8 cellular contexts compared by ENCODE assay signal in genomic region chr17:43211123-43211479, GRCh38. TPM values are rescaled to one million over a fixed set of nuclear protein-coding genes. Genes with fewer than 3 reads are reported as not detected.
DNase-seq lines count a peak whose midpoint lies in the region; ATAC-seq and TF ChIP-seq lines count a peak whose summit lies in the region.

No MANE protein-coding gene starts in this region.

- H4K20me1 ChIP-seq in HCT116 (ENCODE audit: insufficient read depth) (no peaks in the 10 kb centered on the region), smooth muscle cell (ENCODE audit: low read depth) (no peaks in the 10 kb centered on the region)

- ATAC-seq in HCT116 (no peak), GM21423 (IDR thresholded peaks at IDR 0.05; ENCODE audit: unreplicated experiment) (no peak)

- H3K4me3 ChIP-seq in HCT116 (replicated peaks in 1 of 2; ENCODE audit: low read depth in 1 of 2, low read length in 2 of 2): peak overlapping the region; percentile 63 to 78
- H3K4me3 ChIP-seq in smooth muscle cell: peak overlapping the region; percentile 75

- H3K4me3 Mint-ChIP-seq in activated CD4-positive, alpha-beta memory T cell treated with anti-CD3 and anti-CD28 coated beads for 36 hours: peak overlapping the region; percentile 88
- H3K4me3 Mint-ChIP-seq in glutamatergic neuron (ENCODE audit: unreplicated experiment): peak overlapping the region; percentile 94

- H3K27ac ChIP-seq in HCT116 (ENCODE audit: low read depth, low read length) (peak overlapping the region; percentile 64), smooth muscle cell (ENCODE audit: low read depth) (peak overlapping the region; percentile 87)

- no peak for DNase-seq in HCT116 (ENCODE audit: low read depth, low spot score)
- DNase-seq in activated CD4-positive, alpha-beta memory T cell treated with anti-CD3 and anti-CD28 coated beads for 36 hours: no peak
- DNase-seq in glutamatergic neuron: no peak
- no peak for DNase-seq in smooth muscle cell (lab: John Stamatoyannopoulos, UW; ENCODE audit: unreplicated experiment)
- DNase-seq in T-helper 9 cell: no peak
- DNase-seq in activated CD4-positive, alpha-beta T cell treated with anti-CD3 and anti-CD28 coated beads for 1 hour: no peak
- DNase-seq in NCI-H774 (lab: John Stamatoyannopoulos, UW): no peak

- POLR2A ChIA-PET in HCT116 (lab: Charles Lee): interaction anchor here (0.9 to 4.0 kb wide), 6 partner anchors 9 to 187 kb away, joined by 4 to 33 read pairs (median 5); no protein-coding TSS in a partner anchor
- POLR2A ChIA-PET in activated CD4-positive, alpha-beta memory T cell treated with anti-CD3 and anti-CD28 coated beads for 36 hours (lab: Charles Lee): interaction anchor here (0.7 to 4.5 kb wide), 7 partner anchors 11 to 157 kb away, joined by 3 to 64 read pairs (median 7); partner anchors contain the start of genes BRCA1 and NBR1

- no peaks in the 10 kb centered on the region for H3K9me3 Mint-ChIP-seq in activated CD4-positive, alpha-beta memory T cell treated with anti-CD3 and anti-CD28 coated beads for 36 hours
- H3K9me3 Mint-ChIP-seq in glutamatergic neuron (ENCODE audit: unreplicated experiment): peaks cover 3% of the 10 kb centered on the region

- H3K4me1 ChIP-seq in HCT116 (ENCODE audit: control insufficient read depth in 1 of 2, insufficient read depth in 2 of 2, low read length in 2 of 2): peaks cover 6 to 19% of the 10 kb centered on the region in 2 experiments; a peak in 2 of 4 replicates
- H3K4me1 ChIP-seq in smooth muscle cell (ENCODE audit: low read depth): peaks cover 15% of the 10 kb centered on the region

- H3K9ac ChIP-seq in HCT116 (ENCODE audit: low read length) (peak overlapping the region; percentile 76), smooth muscle cell (ENCODE audit: low read depth) (peak overlapping the region; percentile 74)

- no peak for TF ChIP-seq RAD21 in HCT116 (IDR thresholded peaks at IDR 0.05; ENCODE audit: low read depth)

- WGBS in smooth muscle cell (ENCODE audit: low lambda C conversion rate): 69% methylated on average over 2 of the region's 2 CpGs

- RAD21 ChIA-PET in HCT116 (lab: Charles Lee; ENCODE audit: low non-redundant PET in 1 of 2, low total read pairs in 2 of 2, uncharacterized antibody in 2 of 2, unreplicated experiment in 2 of 2): no interaction called here

- no peak for TF ChIP-seq POLR2A in HCT116 (IDR thresholded peaks at IDR 0.05; ENCODE audit: borderline replicate concordance, extremely low read depth, insufficient read depth, insufficient read length)

- H3K79me2 ChIP-seq in HCT116 (ENCODE audit: insufficient read depth, low read length) (no peaks in the 10 kb centered on the region), smooth muscle cell (ENCODE audit: low read depth) (no peaks in the 10 kb centered on the region)

- H3K9me3 ChIP-seq in HCT116 (ENCODE audit: control insufficient read depth in 1 of 2, insufficient read depth in 1 of 2, low read depth in 1 of 2, low read length in 2 of 2) (no peaks in the 10 kb centered on the region), smooth muscle cell (replicated peaks; ENCODE audit: low read depth) (no peaks in the 10 kb centered on the region)

- TSS peak; percentile 91 for BruUV-seq in HCT116 (replicated peaks; lab: Mats Ljungman, UMichigan)

- H3K27ac Mint-ChIP-seq in activated CD4-positive, alpha-beta memory T cell treated with anti-CD3 and anti-CD28 coated beads for 36 hours: peak overlapping the region; percentile 82
- no peak overlapping the region for H3K27ac Mint-ChIP-seq in glutamatergic neuron (ENCODE audit: unreplicated experiment)

- H3K36me3 Mint-ChIP-seq in activated CD4-positive, alpha-beta memory T cell treated with anti-CD3 and anti-CD28 coated beads for 36 hours: peaks cover 27% of the 10 kb centered on the region
- H3K36me3 Mint-ChIP-seq in glutamatergic neuron (ENCODE audit: unreplicated experiment): no peaks in the 10 kb centered on the region

- intact Hi-C loops in HCT116 (cut with micrococcal nuclease): no loop called here
- intact Hi-C loops in activated CD4-positive, alpha-beta memory T cell treated with anti-CD3 and anti-CD28 coated beads for 36 hours (cut with micrococcal nuclease): loop anchor here (1.0 to 10.0 kb wide), 4 partner anchors 40 to 274 kb away; partner anchors contain the start of genes BRCA1, DHX8, NBR1 and VAT1

- no peaks in the 10 kb centered on the region for H3K9me2 ChIP-seq in HCT116 (ENCODE audit: insufficient read depth)

- peaks cover 19% of the 10 kb centered on the region for H3F3A ChIP-seq in smooth muscle cell (ENCODE audit: low read depth)

- peaks cover 27% of the 10 kb centered on the region for H3K4me1 Mint-ChIP-seq in activated CD4-positive, alpha-beta memory T cell treated with anti-CD3 and anti-CD28 coated beads for 36 hours (ENCODE audit: low read depth)
- H3K4me1 Mint-ChIP-seq in glutamatergic neuron (ENCODE audit: low read depth, unreplicated experiment): peaks cover 13% of the 10 kb centered on the region

- peak overlapping the region; percentile 73 for H3K4me2 ChIP-seq in HCT116 (ENCODE audit: low read length)
- peak overlapping the region; percentile 88 for H3K4me2 ChIP-seq in smooth muscle cell

- H3K36me3 ChIP-seq in HCT116 (ENCODE audit: control insufficient read depth in 1 of 2, insufficient read depth in 2 of 2, low read length in 2 of 2) (no peaks in the 10 kb centered on the region), smooth muscle cell (ENCODE audit: low read depth) (peaks cover 4% of the 10 kb centered on the region)

- H3K27me3 Mint-ChIP-seq in activated CD4-positive, alpha-beta memory T cell treated with anti-CD3 and anti-CD28 coated beads for 36 hours: no peaks in the 10 kb centered on the region
- no peaks in the 10 kb centered on the region for H3K27me3 Mint-ChIP-seq in glutamatergic neuron (ENCODE audit: unreplicated experiment)

- no peak for TF ChIP-seq CTCF in HCT116 (IDR thresholded peaks at IDR 0.05 in 2 of 3, conservative IDR thresholded peaks at IDR 0.05 in 1 of 3; ENCODE audit: borderline replicate concordance in 1 of 3, insufficient read depth in 1 of 3, low read depth in 2 of 3, low read length in 2 of 3)
- no peak for TF ChIP-seq CTCF in glutamatergic neuron (IDR thresholded peaks at IDR 0.05; ENCODE audit: partially characterized antibody, unreplicated experiment)
- TF ChIP-seq CTCF in smooth muscle cell (IDR thresholded peaks at IDR 0.05; ENCODE audit: borderline replicate concordance, insufficient read depth, poor library complexity, severe bottlenecking): no peak

- no peaks in the 10 kb centered on the region for H3K27me3 ChIP-seq in HCT116 (ENCODE audit: insufficient read depth, low read length)
- H3K27me3 ChIP-seq in smooth muscle cell (ENCODE audit: low read depth): no peaks in the 10 kb centered on the region

- CTCF ChIA-PET in HCT116 (lab: Charles Lee): no interaction called here
- CTCF ChIA-PET in activated CD4-positive, alpha-beta memory T cell treated with anti-CD3 and anti-CD28 coated beads for 36 hours (lab: Charles Lee): interaction anchor here (0.7 to 2.3 kb wide), 7 partner anchors 8 to 104 kb away, joined by 3 to 9 read pairs (median 4); partner anchors contain the start of genes BRCA1 and NBR1

- H2AFZ ChIP-seq in HCT116 (ENCODE audit: low read depth, low read length, poor library complexity, severe bottlenecking) (peak overlapping the region; percentile 28), smooth muscle cell (ENCODE audit: low read depth) (peak overlapping the region; percentile 89)

TF ChIP-seq in HCT116, 20 proteins besides CTCF, POLR2A, EP300 and RAD21 (continues in another document):
- TF ChIP-seq EGR1 (IDR thresholded peaks at IDR 0.05; ENCODE audit: low read depth) (no peak), POLR2AphosphoS5 (IDR thresholded peaks at IDR 0.05; ENCODE audit: low read depth, low read length) (no peak), JUND (IDR thresholded peaks at IDR 0.05) (no peak), ZNF274 (IDR thresholded peaks at IDR 0.05; ENCODE audit: low read depth, low read length) (no peak), EZH2phosphoT487 (IDR thresholded peaks at IDR 0.05; ENCODE audit: borderline replicate concordance) (no peak), EZH2 (IDR thresholded peaks at IDR 0.05) (no peak), TCF7L2 (IDR thresholded peaks at IDR 0.05; ENCODE audit: borderline replicate concordance, extremely low read depth, insufficient read depth, insufficient read length) (no peak)

RNA-seq across cellular contexts. Expression of gene TMEM106A, which starts 0.6 kb away (rescaled TPM):
- total RNA-seq in HCT116 (2021; ENCODE audit: unreplicated experiment) (3.5 TPM), glutamatergic neuron (ENCODE audit: unreplicated experiment) (2.3 TPM), smooth muscle cell (5.8 and 14.3 TPM in 2 replicates)
- 1.9 and 2.3 TPM in 2 replicates for polyA plus RNA-seq in HCT116 (2012)
- total RNA-seq in activated CD4-positive, alpha-beta memory T cell treated with anti-CD3 and anti-CD28 coated beads for 36 hours: 10 to 100 TPM; 10.1 to 10.4 TPM
- 4.6 and 10.4 TPM in 2 replicates for polyA plus RNA-seq in smooth muscle cell

RNA-seq across cellular contexts. Expression of gene CCDC200, which starts 17.3 kb away (rescaled TPM):
- not detected for total RNA-seq in HCT116 (2021; ENCODE audit: unreplicated experiment)
- polyA plus RNA-seq in HCT116 (2012): 0.52 and 0.85 TPM in 2 replicates
- not detected for total RNA-seq in activated CD4-positive, alpha-beta memory T cell treated with anti-CD3 and anti-CD28 coated beads for 36 hours
- not detected for total RNA-seq in glutamatergic neuron (ENCODE audit: unreplicated experiment)
- total RNA-seq in smooth muscle cell: not detected in 2 replicates
- polyA plus RNA-seq in smooth muscle cell: 1.1 and 4.1 TPM in 2 replicates

RNA-seq across cellular contexts. Expression of gene RNU2-1, which starts 22.7 kb away (rescaled TPM):
- 5,800 TPM for total RNA-seq in HCT116 (2021; ENCODE audit: unreplicated experiment)
- not detected in 2 replicates for polyA plus RNA-seq in HCT116 (2012)
- 1,000 to 10,000 TPM; 5,509 to 5,687 TPM for total RNA-seq in activated CD4-positive, alpha-beta memory T cell treated with anti-CD3 and anti-CD28 coated beads for 36 hours
- total RNA-seq in glutamatergic neuron (ENCODE audit: unreplicated experiment): 9,258 TPM
- not detected in 2 replicates for total RNA-seq in smooth muscle cell
- 13.8 and 18.0 TPM in 2 replicates for polyA plus RNA-seq in smooth muscle cell

RNA-seq across cellular contexts. Expression of gene NBR1, which starts 40.1 kb away (rescaled TPM):
- 60.8 TPM for total RNA-seq in HCT116 (2021; ENCODE audit: unreplicated experiment)
- polyA plus RNA-seq in HCT116 (2012): 40.9 and 46.4 TPM in 2 replicates
- total RNA-seq in activated CD4-positive, alpha-beta memory T cell treated with anti-CD3 and anti-CD28 coated beads for 36 hours: 10 to 100 TPM; 62.0 to 65.9 TPM
- 51.8 TPM for total RNA-seq in glutamatergic neuron (ENCODE audit: unreplicated experiment)
- total RNA-seq in smooth muscle cell: 73.9 and 88.5 TPM in 2 replicates
- polyA plus RNA-seq in smooth muscle cell: 43.5 and 47.6 TPM in 2 replicates

Comparison
In these comparisons a context has a peak if more than half of its experiments do, and no peak if none do; other contexts are left out.
1. RNA of gene RNU2-1, which starts 22.7 kb away (total RNA-seq): 9,258 TPM in glutamatergic neuron (single experiment), 5,800 TPM in HCT116 (single experiment) and 5,509 to 5,687 TPM in activated CD4-positive, alpha-beta memory T cell treated with anti-CD3 and anti-CD28 coated beads for 36 hours; not detected in smooth muscle cell; every median in the first group is over 1,000 times any median in the second.